ENCODE assay signal across 19 cellular contexts in genomic region chr7:79933144-79933543, GRCh38.
DNase-seq lines count a peak whose midpoint lies in the region; ATAC-seq and TF ChIP-seq lines count a peak whose summit lies in the region.
"Had no signal": no experiment of that assay in that cellular context is flagged by ENCODE, and none has a peak within 500 bp of the region (broad histone marks: within the 10 kb centered on the region; RNA-seq: fewer than 3 reads in every experiment).

No MANE protein-coding gene starts in this region.

- POLR2A ChIA-PET in AG04449 (lab: Yijun Ruan, JAX) (no interaction called here), T-cell (lab: Charles Lee) (no interaction called here)

- no peaks in the 10 kb centered on the region for H3K9me3 Mint-ChIP-seq in HFFc6
- H3K9me3 Mint-ChIP-seq in T-cell, result peaks cover 3 to 23% (median 7%) of the 10 kb centered on the region in 3 donors

- H3K4me1 Mint-ChIP-seq in HFFc6 (ENCODE audit: low read depth), result peaks cover 62% of the 10 kb centered on the region
- peaks cover 0 to 17% (median 3%) of the 10 kb centered on the region in 3 donors for H3K4me1 Mint-ChIP-seq in T-cell
- H3K4me1 Mint-ChIP-seq: CD4-positive, alpha-beta memory T cell had no signal

- H3K27me3 Mint-ChIP-seq in HFFc6 (ENCODE audit: insufficient read depth) (no peaks in the 10 kb centered on the region; the same call in 1 of the 2 replicates), T-cell (no peaks in the 10 kb centered on the region)
- H3K27me3 Mint-ChIP-seq: CD4-positive, alpha-beta memory T cell had no signal

- H3K36me3 Mint-ChIP-seq in HFFc6 (ENCODE audit: low read depth) (peaks cover 23% of the 10 kb centered on the region), T-cell (no peaks in the 10 kb centered on the region)
- H3K36me3 Mint-ChIP-seq: CD4-positive, alpha-beta memory T cell had no signal

- H3K4me3 ChIP-seq in AG04449 (ENCODE audit: low read depth, low read length), result no peak overlapping the region
- H3K4me3 ChIP-seq in cardiac fibroblast (replicated peaks in 1 of 2; ENCODE audit: low read depth in 2 of 2, low read length in 2 of 2), result no peak overlapping the region
- H3K4me3 ChIP-seq in fibroblast of villous mesenchyme (ENCODE audit: low read depth, low read length), result no peak overlapping the region

- H3K27ac Mint-ChIP-seq in HFFc6, result peak overlapping the region; percentile 65
- H3K27ac Mint-ChIP-seq in T-cell, result no peak overlapping the region
- H3K27ac Mint-ChIP-seq: CD4-positive, alpha-beta memory T cell had no signal

- DNase-seq in AG04449 (ENCODE audit: low read depth, low spot score) (peak; percentile 19), HFFc6 (peak; percentile 63), cardiac fibroblast (ENCODE audit: low read depth in 2 of 2) (peak; percentile 90 to 93), fibroblast of villous mesenchyme (ENCODE audit: low read depth) (peak; percentile 67), T-cell (no peak), NCI-H2171 (lab: John Stamatoyannopoulos, UW) (no peak)
- no peak for DNase-seq in activated effector memory CD4-positive, alpha-beta T cell treated with Interleukin-2 at 50 U/mL for 16 hours
- no peak for DNase-seq in activated T-cell treated with anti-CD3 and anti-CD28 coated beads, Interleukin-2, amount 50 U/mL, for 48 hours
- DNase-seq: 8988T; BE2C; CD4-positive, alpha-beta memory T cell; DMS79; H7; NCI-H1092 treated with DMSO at 0.1 percent for 48 hours; NCI-H1694; NCI-H446; NCI-H748 treated with DMSO at 0.1 percent for 48 hours; Right ventricle myocardium superior had no signal

- CTCF ChIA-PET in AG04449 (lab: Yijun Ruan, JAX) (no interaction called here), T-cell (lab: Charles Lee) (no interaction called here)

- H3K4me3 Mint-ChIP-seq in HFFc6 (peak overlapping the region; percentile 21; the same call in 1 of the 2 replicates), T-cell (no peak overlapping the region)
- H3K4me3 Mint-ChIP-seq: CD4-positive, alpha-beta memory T cell had no signal

- ATAC-seq in T-cell (replicated peaks in 1 of 4), result no peak
- ATAC-seq: Panc1 had no signal

- TF ChIP-seq CTCF in AG04449 (IDR thresholded peaks at IDR 0.05; ENCODE audit: insufficient read depth, low read length, missing control alignments) (no peak), HFFc6 (IDR thresholded peaks at IDR 0.05) (no peak), cardiac fibroblast (IDR thresholded peaks at IDR 0.05; ENCODE audit: low read depth, low read length) (no peak), fibroblast of villous mesenchyme (IDR thresholded peaks at IDR 0.05; ENCODE audit: insufficient read depth, low read depth, low read length) (no peak)

Comparison
In these comparisons a context has a peak if more than half of its experiments do, and no peak if none do; other contexts are left out.
1. DNase-seq: peak in AG04449 (single experiment), HFFc6 (single experiment), cardiac fibroblast (2 of 2) and fibroblast of villous mesenchyme (single experiment); none in activated effector memory CD4-positive, alpha-beta T cell treated with Interleukin-2 at 50 U/mL for 16 hours (single experiment), T-cell (0 of 34), activated T-cell treated with anti-CD3 and anti-CD28 coated beads, Interleukin-2, amount 50 U/mL, for 48 hours (0 of 2) and NCI-H2171 (single experiment).